In the genomic region with DNA sequence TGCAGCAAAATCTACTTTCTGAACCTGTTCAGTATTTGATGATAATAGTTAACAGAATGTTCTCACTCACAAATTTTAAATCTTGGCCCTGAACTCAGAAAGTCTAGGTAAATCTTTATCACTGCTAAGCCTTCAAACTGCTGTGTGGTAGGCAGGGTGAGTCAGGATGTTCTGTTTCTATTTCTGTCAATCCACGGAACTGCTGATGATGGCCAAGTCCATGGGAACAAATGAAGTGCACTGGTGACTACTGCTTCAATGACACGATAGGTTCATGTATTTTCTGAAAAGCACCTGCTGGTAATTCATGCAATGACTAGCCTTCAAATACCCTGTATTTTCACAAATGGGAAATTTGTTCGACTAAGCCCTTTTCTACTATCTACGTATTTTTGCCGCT, we compare ENCODE assay signal across 9 cellular contexts. TPM values are rescaled to one million over a fixed set of nuclear protein-coding genes. Genes with fewer than 3 reads are reported as not detected.
DNase-seq lines count a peak whose midpoint lies in the region; ATAC-seq and TF ChIP-seq lines count a peak whose summit lies in the region.
"Had no signal": no experiment of that assay in that cellular context is flagged by ENCODE, and none has a peak within 500 bp of the region (broad histone marks: within the 10 kb centered on the region; RNA-seq: fewer than 3 reads in every experiment).

No MANE protein-coding gene starts in this region.

- TF ChIP-seq CTCF in PC-3 (conservative IDR thresholded peaks at IDR 0.05; ENCODE audit: low read depth, low read length) (no peak), GM20000 (IDR thresholded peaks at IDR 0.05; ENCODE audit: extremely low read depth, missing control alignments) (no peak), glutamatergic neuron (IDR thresholded peaks at IDR 0.05; ENCODE audit: partially characterized antibody, unreplicated experiment) (no peak)

- POLR2A ChIA-PET in PC-3 (lab: Charles Lee; ENCODE audit: unreplicated experiment) = no interaction called here

- H3K9me3 ChIP-seq in PC-3 (ENCODE audit: low read length) = no peaks in the 10 kb centered on the region

- peak overlapping the region; percentile 78 for H3K4me2 ChIP-seq in PC-3 (ENCODE audit: low read length)

- no peaks in the 10 kb centered on the region for H3K27me3 ChIP-seq in PC-3 (ENCODE audit: low read length)

- H3K27me3 Mint-ChIP-seq in activated T-cell treated with anti-CD3 and anti-CD28 coated beads, Interleukin-2, amount 50 U/mL, for 24 hours = no peaks in the 10 kb centered on the region
- H3K27me3 Mint-ChIP-seq in glutamatergic neuron (ENCODE audit: unreplicated experiment) = no peaks in the 10 kb centered on the region
- H3K27me3 Mint-ChIP-seq: CD4-positive, CD25-positive, alpha-beta regulatory T cell had no signal

- no peaks in the 10 kb centered on the region for H3K79me2 ChIP-seq in PC-3 (ENCODE audit: low read length)

- H3K4me3 Mint-ChIP-seq in activated T-cell treated with anti-CD3 and anti-CD28 coated beads, Interleukin-2, amount 50 U/mL, for 24 hours = peak overlapping the region; percentile 40
- no peak overlapping the region for H3K4me3 Mint-ChIP-seq in glutamatergic neuron (ENCODE audit: unreplicated experiment)
- H3K4me3 Mint-ChIP-seq: CD4-positive, CD25-positive, alpha-beta regulatory T cell had no signal

- no peaks in the 10 kb centered on the region for H3K9me2 ChIP-seq in PC-3 (replicated peaks; ENCODE audit: low read length)

- H3K36me3 Mint-ChIP-seq in activated T-cell treated with anti-CD3 and anti-CD28 coated beads, Interleukin-2, amount 50 U/mL, for 24 hours (ENCODE audit: low read depth) = peaks cover 33% of the 10 kb centered on the region
- H3K36me3 Mint-ChIP-seq in glutamatergic neuron (ENCODE audit: unreplicated experiment) = no peaks in the 10 kb centered on the region

- peaks cover 4% of the 10 kb centered on the region for H3F3A ChIP-seq in PC-3 (ENCODE audit: low read length, unreplicated experiment)

- no peak for DNase-seq in activated T-cell treated with anti-CD3 and anti-CD28 coated beads, Interleukin-2, amount 50 U/mL, for 24 hours
- DNase-seq in activated T-cell treated with anti-CD3 and anti-CD28 coated beads for 4 hours (no peak), PC-3 (peak; percentile 67), dedifferentiated amniotic fluid mesenchymal stem cell (ENCODE audit: extremely low spot score) (peak; percentile 30), skeletal muscle cell (ENCODE audit: low read depth) (peak; percentile 48), GDM1 (lab: John Stamatoyannopoulos, UW) (no peak), GM20000 (ENCODE audit: low spot score) (no peak), glutamatergic neuron (no peak)

- peaks cover 8% of the 10 kb centered on the region for H3K36me3 ChIP-seq in PC-3 (ENCODE audit: low read depth, low read length)

- intact Hi-C loops in PC-3 (cut with micrococcal nuclease) = loop anchor here (1.0 kb wide), 1 partner anchor 191 kb away; no protein-coding TSS in a partner anchor

- CTCF ChIA-PET in PC-3 (lab: Charles Lee) = interaction anchor here (0.7 kb wide), 1 partner anchor 66 kb away, joined by 3 read pairs; no protein-coding TSS in a partner anchor

- H3K4me1 Mint-ChIP-seq in activated T-cell treated with anti-CD3 and anti-CD28 coated beads, Interleukin-2, amount 50 U/mL, for 24 hours (ENCODE audit: low read depth) = peaks cover 59% of the 10 kb centered on the region
- peaks cover 5% of the 10 kb centered on the region for H3K4me1 Mint-ChIP-seq in glutamatergic neuron (ENCODE audit: low read depth, unreplicated experiment)

- no peaks in the 10 kb centered on the region for H4K20me1 ChIP-seq in PC-3 (ENCODE audit: low read length)

- peaks cover 16% of the 10 kb centered on the region for H3K4me1 ChIP-seq in PC-3 (ENCODE audit: insufficient read depth, low read length)

- H2AFZ ChIP-seq in PC-3 (ENCODE audit: low read length) = peak overlapping the region; percentile 39; the same call in 1 of the 2 replicates

- no peaks in the 10 kb centered on the region for H3K9me3 Mint-ChIP-seq in activated T-cell treated with anti-CD3 and anti-CD28 coated beads, Interleukin-2, amount 50 U/mL, for 24 hours
- H3K9me3 Mint-ChIP-seq in glutamatergic neuron (ENCODE audit: unreplicated experiment) = no peaks in the 10 kb centered on the region
- H3K9me3 Mint-ChIP-seq: CD4-positive, CD25-positive, alpha-beta regulatory T cell had no signal

- H3K27ac ChIP-seq in PC-3 (ENCODE audit: low read length) = peak overlapping the region; percentile 86

- peak overlapping the region; percentile 96 for H3K27ac Mint-ChIP-seq in activated T-cell treated with anti-CD3 and anti-CD28 coated beads, Interleukin-2, amount 50 U/mL, for 24 hours
- no peak overlapping the region for H3K27ac Mint-ChIP-seq in glutamatergic neuron (ENCODE audit: unreplicated experiment)

- H3K4me3 ChIP-seq in PC-3 (ENCODE audit: low read length) (peak overlapping the region; percentile 39), skeletal muscle cell (ENCODE audit: low read depth, low read length) (no peak overlapping the region)

- BruUV-seq in PC-3 (replicated peaks; lab: Mats Ljungman, UMichigan) = no TSS peak

- ATAC-seq in PC-3 = peak; percentile 73

- H3K9ac ChIP-seq in PC-3 (ENCODE audit: low read length) = peak overlapping the region; percentile 37

RNA-seq across cellular contexts. Expression of a gene that starts 14.2 kb away (rescaled TPM):
- total RNA-seq in PC-3 (2014; rRNA removed) = 42.1 and 64.1 TPM in 2 replicates
- 38.5 TPM for total RNA-seq in glutamatergic neuron (ENCODE audit: unreplicated experiment)

RNA-seq across cellular contexts. Expression of a gene that starts 33.0 kb away (rescaled TPM):
- total RNA-seq in PC-3 (2014; rRNA removed) = 55.0 and 83.0 TPM in 2 replicates
- total RNA-seq in glutamatergic neuron (ENCODE audit: unreplicated experiment) = 47.8 TPM

Comparison
In these comparisons a context has a peak if more than half of its experiments do, and no peak if none do; other contexts are left out.
1. DNase-seq: peak in PC-3 (single experiment), dedifferentiated amniotic fluid mesenchymal stem cell (single experiment) and skeletal muscle cell (single experiment); none in activated T-cell treated with anti-CD3 and anti-CD28 coated beads, Interleukin-2, amount 50 U/mL, for 24 hours (single experiment), activated T-cell treated with anti-CD3 and anti-CD28 coated beads for 4 hours (single experiment), GDM1 (single experiment), GM20000 (single experiment) and glutamatergic neuron (single experiment).